ENCODE assay signal across 22 cellular contexts in the genomic region with DNA sequence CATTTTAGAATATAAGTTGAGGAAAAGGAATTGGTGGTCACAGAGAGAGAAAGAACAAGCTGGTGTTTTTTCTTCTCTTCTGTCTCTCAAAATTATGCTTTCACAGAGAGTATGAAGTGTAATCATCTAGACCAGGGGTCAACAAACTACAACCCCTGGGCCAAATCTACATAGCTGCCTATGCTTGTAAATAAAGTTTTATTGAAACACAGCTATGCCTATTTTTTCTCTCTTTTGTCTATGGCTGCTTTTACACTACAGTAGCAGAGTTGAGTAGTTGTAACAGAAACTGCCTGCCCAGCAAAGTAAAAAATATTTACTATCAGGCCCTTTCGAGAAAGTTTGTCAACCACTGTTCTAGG. TPM values are rescaled to one million over a fixed set of nuclear protein-coding genes. Genes with fewer than 3 reads are reported as not detected.
DNase-seq lines count a peak whose midpoint lies in the region; ATAC-seq and TF ChIP-seq lines count a peak whose summit lies in the region.
"Had no signal": no experiment of that assay in that cellular context is flagged by ENCODE, and none has a peak within 500 bp of the region (broad histone marks: within the 10 kb centered on the region; RNA-seq: fewer than 3 reads in every experiment).

No MANE protein-coding gene starts in this region.

- H3K9me3 ChIP-seq in heart left ventricle (no peaks in the 10 kb centered on the region), right atrium auricular region (no peaks in the 10 kb centered on the region), T-helper 17 cell (ENCODE audit: control insufficient read depth, low read length, poor library complexity, severe bottlenecking) (no peaks in the 10 kb centered on the region)
- H3K9me3 ChIP-seq in effector memory CD4-positive, alpha-beta T cell (ENCODE audit: control insufficient read depth, low read length) = no peaks in the 10 kb centered on the region

- H3K27ac ChIP-seq in heart left ventricle (peak overlapping the region in 7 of 12 donors; percentile 17 to 80 (median 39)), right atrium auricular region (no peak overlapping the region)
- peak overlapping the region; percentile 50 for H3K27ac ChIP-seq in effector memory CD4-positive, alpha-beta T cell (ENCODE audit: insufficient read depth, low read length, poor library complexity, severe bottlenecking)
- H3K27ac ChIP-seq: KMS-11 had no signal

- peaks cover 0 to 53% (median 0%) of the 10 kb centered on the region in 12 donors for H3K4me1 ChIP-seq in heart left ventricle
- H3K4me1 ChIP-seq in right atrium auricular region = peaks cover 0 to 5% of the 10 kb centered on the region in 2 donors
- peaks cover 41% of the 10 kb centered on the region for H3K4me1 ChIP-seq in effector memory CD4-positive, alpha-beta T cell (ENCODE audit: control insufficient read depth, insufficient read depth, low read length, poor library complexity, severe bottlenecking)

- no peaks in the 10 kb centered on the region for H3K27me3 Mint-ChIP-seq in T-helper 17 cell
- H3K27me3 Mint-ChIP-seq in stimulated activated naive CD8-positive, alpha-beta T cell treated with anti-CD3 and anti-CD28 coated beads, Interleukin-15, amount 100 ng/mL, for 72 hours = no peaks in the 10 kb centered on the region

- H3K27me3 ChIP-seq in heart left ventricle (peaks cover 0 to 5% (median 0%) of the 10 kb centered on the region in 9 donors), right atrium auricular region (no peaks in the 10 kb centered on the region)
- no peaks in the 10 kb centered on the region for H3K27me3 ChIP-seq in effector memory CD4-positive, alpha-beta T cell (replicated peaks; ENCODE audit: control insufficient read depth, insufficient read depth, low read length, poor library complexity, severe bottlenecking)

- no peaks in the 10 kb centered on the region for H3K36me3 Mint-ChIP-seq in T-helper 17 cell (ENCODE audit: low read depth)

- intact Hi-C loops in heart left ventricle (cut with DNase I) = no loop called here

- no peak overlapping the region for H3K4me3 ChIP-seq in heart left ventricle
- H3K4me3 ChIP-seq in right atrium auricular region = no peak overlapping the region
- H3K4me3 ChIP-seq in effector memory CD4-positive, alpha-beta T cell (ENCODE audit: insufficient read depth, low read depth, low read length, poor library complexity, severe bottlenecking) = no peak overlapping the region

- WGBS in heart left ventricle, 4 donors = 75 to 92% (median 85%) methylated on average over 1 of the region's 1 CpG

- H3K9me3 Mint-ChIP-seq in stimulated activated naive CD8-positive, alpha-beta T cell treated with anti-CD3 and anti-CD28 coated beads, Interleukin-15, amount 100 ng/mL, for 72 hours = peaks cover 6 to 8% of the 10 kb centered on the region in 2 donors

- peak overlapping the region; percentile 88 for H3K27ac Mint-ChIP-seq in T-helper 17 cell
- H3K27ac Mint-ChIP-seq in stimulated activated naive CD8-positive, alpha-beta T cell treated with anti-CD3 and anti-CD28 coated beads, Interleukin-15, amount 100 ng/mL, for 72 hours = peak overlapping the region; percentile 51 to 88
- H3K27ac Mint-ChIP-seq: WTC11 had no signal

- peak overlapping the region; percentile 49 for H3K4me3 Mint-ChIP-seq in T-helper 17 cell
- peak overlapping the region in 1 of 2 donors; percentile 51 for H3K4me3 Mint-ChIP-seq in stimulated activated naive CD8-positive, alpha-beta T cell treated with anti-CD3 and anti-CD28 coated beads, Interleukin-15, amount 100 ng/mL, for 72 hours
- H3K4me3 Mint-ChIP-seq: WTC11 had no signal

- DNase-seq in heart left ventricle (no peak), right atrium auricular region (ENCODE audit: low spot score) (no peak), T-helper 17 cell (no peak), erythroblast (lab: John Stamatoyannopoulos, UW) (no peak)
- DNase-seq in effector memory CD4-positive, alpha-beta T cell = no peak
- no peak for DNase-seq in stimulated activated naive CD8-positive, alpha-beta T cell treated with anti-CD3 and anti-CD28 coated beads, Interleukin-15, amount 100 ng/mL, for 72 hours
- DNase-seq: aorta; foreskin fibroblast; GF-D8; NCI-H1092 treated with DMSO at 0.1 percent for 48 hours; NCI-H2171; NCI-H774; stimulated activated CD4-positive, alpha-beta T cell treated with anti-CD3 and anti-CD28 coated beads, Interleukin-15, amount 100 ng/mL, for 24 hours had no signal

- no peaks in the 10 kb centered on the region for H3K36me3 ChIP-seq in heart left ventricle
- no peaks in the 10 kb centered on the region for H3K36me3 ChIP-seq in right atrium auricular region
- no peaks in the 10 kb centered on the region for H3K36me3 ChIP-seq in effector memory CD4-positive, alpha-beta T cell (ENCODE audit: control insufficient read depth, insufficient read depth, low read length)

- TF ChIP-seq CTCF in heart left ventricle (IDR thresholded peaks at IDR 0.05) = no peak
- TF ChIP-seq CTCF in right atrium auricular region (IDR thresholded peaks at IDR 0.05) = no peak

- TF ChIP-seq POLR2A in heart left ventricle (IDR thresholded peaks at IDR 0.05) (no peak), erythroblast (IDR thresholded peaks at IDR 0.05; ENCODE audit: low read length) (no peak)

- H3K4me1 Mint-ChIP-seq in T-helper 17 cell = peaks cover 28% of the 10 kb centered on the region
- peaks cover 71% of the 10 kb centered on the region for H3K4me1 Mint-ChIP-seq in stimulated activated naive CD8-positive, alpha-beta T cell treated with anti-CD3 and anti-CD28 coated beads, Interleukin-15, amount 100 ng/mL, for 72 hours

- ATAC-seq in heart left ventricle (no peak), T-helper 17 cell (no peak), GM18909 (IDR thresholded peaks at IDR 0.05; ENCODE audit: poor library complexity, unreplicated experiment) (no peak), HG03442 (IDR thresholded peaks at IDR 0.05; ENCODE audit: unreplicated experiment) (no peak)
- ATAC-seq in stimulated activated naive CD8-positive, alpha-beta T cell treated with anti-CD3 and anti-CD28 coated beads, Interleukin-15, amount 100 ng/mL, for 72 hours = no peak
- ATAC-seq: WTC11 had no signal

RNA-seq across cellular contexts. Expression of a gene that starts 6.7 kb away (rescaled TPM):
- total RNA-seq in heart left ventricle (1 to 10 TPM in 1 of 9 donors, under 1 TPM in 5, not detected in 3; 0.20 to 2.6 (median 0.34) TPM), right atrium auricular region (not detected), T-helper 17 cell (not detected)
- not detected for polyA plus RNA-seq in heart left ventricle
- total RNA-seq: aorta, cerebellum, H1, lower leg skin, renal cortical epithelial cell had no signal
- polyA plus RNA-seq: aorta, H1, neural cell had no signal

Comparison
In these comparisons a context has a peak if more than half of its experiments do, and no peak if none do; other contexts are left out.
1. H3K27ac ChIP-seq: peak in heart left ventricle (7 of 12) and effector memory CD4-positive, alpha-beta T cell (single experiment); none in right atrium auricular region (0 of 2).